ENCODE assay signal across 8 cellular contexts in the genomic region with DNA sequence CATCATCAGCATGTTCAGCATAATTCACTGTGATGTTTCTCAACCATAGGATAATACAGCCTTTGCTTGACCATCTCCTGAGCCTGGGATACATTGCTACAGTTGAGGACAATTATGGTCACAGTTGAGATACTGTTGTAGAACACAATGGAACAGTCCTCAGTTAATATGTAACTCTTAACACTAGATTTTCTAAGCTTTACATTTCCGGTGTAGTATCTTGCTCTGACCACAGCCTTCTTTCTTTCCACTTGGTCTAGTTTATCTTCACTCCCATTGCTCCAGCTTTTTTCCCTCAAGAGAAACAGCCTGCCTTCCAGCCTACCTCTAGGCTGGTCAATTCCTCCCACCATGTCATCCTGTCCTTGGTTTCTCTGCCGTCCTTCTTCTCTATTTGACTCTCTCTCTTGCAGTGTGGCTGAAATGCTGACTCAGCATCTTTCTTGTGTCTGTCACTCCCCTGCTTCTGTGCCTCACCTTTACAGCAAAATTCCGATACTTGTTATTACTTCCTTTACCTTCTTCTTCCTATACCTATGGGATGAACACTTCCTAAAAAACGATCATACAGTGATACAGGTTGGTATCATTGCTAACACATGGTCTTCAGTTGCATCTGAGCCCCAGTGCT.
"Had no signal": no experiment of that assay in that cellular context is flagged by ENCODE, and none has a peak within 500 bp of the region (broad histone marks: within the 10 kb centered on the region; RNA-seq: fewer than 3 reads in every experiment).

No MANE protein-coding gene starts in this region.

- H3K9ac ChIP-seq: KMS-11 had no signal

- H3K4me1 ChIP-seq: HAP-1 had no signal

- H3K4me3 ChIP-seq: GM23338, HAP-1 had no signal

- DNase-seq: H7, HFFc6, KBM-7 had no signal

- H3K27ac ChIP-seq: KMS-11 had no signal

- ATAC-seq: GM23338, HCT116 had no signal

- H3K9me3 ChIP-seq: HAP-1 had no signal

- H3K36me3 ChIP-seq: HAP-1 had no signal

- H2AFZ ChIP-seq: GM23338 had no signal

- H3K4me2 ChIP-seq: GM23338, KMS-11 had no signal

- FAIRE-seq: HTR-8/SVneo had no signal
